In genomic region chr16:56425439-56425832, GRCh38 we compare ENCODE assay signal across 8 cellular contexts. TPM values are rescaled to one million over a fixed set of nuclear protein-coding genes. Genes with fewer than 3 reads are reported as not detected.
DNase-seq lines count a peak whose midpoint lies in the region; ATAC-seq and TF ChIP-seq lines count a peak whose summit lies in the region.

TSS of gene AMFR (minus strand) at chr16:56425545. CDS start at chr16:56425327, 218 bp downstream.

- peak; percentile 86 for DNase-seq in EH (ENCODE audit: low read depth)
- DNase-seq in amniotic epithelial cell (ENCODE audit: low read depth), result peak; percentile 72
- DNase-seq in left cardiac atrium, result peak; percentile 77
- peak; percentile 89 for DNase-seq in posterior vena cava (ENCODE audit: low spot score)
- peak; percentile 47 for DNase-seq in ureter (ENCODE audit: low spot score)

- H3K27me3 ChIP-seq in HUES6 (ENCODE audit: control insufficient read depth, insufficient read depth, low read length) (peaks cover 5% of the 10 kb centered on the region; the same call in 1 of the 2 replicates), SU-DHL-6 (ENCODE audit: low read length) (no peaks in the 10 kb centered on the region)

- intact Hi-C loops in left cardiac atrium (cut with DNase I) (no loop called here), posterior vena cava (cut with DNase I) (no loop called here)

- 0 out of 2 replicates have a peak, but pooled peaks cover 8% of the 10 kb centered on the region for H3K36me3 ChIP-seq in HUES6 (ENCODE audit: control insufficient read depth, insufficient read depth, low read length)
- peaks cover 3% of the 10 kb centered on the region; the same call in 1 of the 2 replicates for H3K36me3 ChIP-seq in SU-DHL-6 (ENCODE audit: low read length)

- no peaks in the 10 kb centered on the region for H3K9me2 ChIP-seq in SU-DHL-6 (replicated peaks; ENCODE audit: insufficient read depth, low read length)

- H3K4me3 ChIP-seq in HUES6 (ENCODE audit: low read depth, low read length) (peak within 1 kb of the TSS; percentile 89), SU-DHL-6 (ENCODE audit: insufficient read depth, low read length, poor library complexity, severe bottlenecking) (peak within 1 kb of the TSS; percentile 88)

- peak within 1 kb of the TSS; percentile 93 for H3K9ac ChIP-seq in HUES6 (ENCODE audit: low read length)
- H3K9ac ChIP-seq in SU-DHL-6 (ENCODE audit: low read length), result peak within 1 kb of the TSS; percentile 78

- H3K27ac ChIP-seq in HUES6 (ENCODE audit: low read depth, low read length), result no peak within 1 kb of the TSS; the same call in 1 of the 2 replicates
- peak within 1 kb of the TSS; percentile 91 for H3K27ac ChIP-seq in SU-DHL-6 (ENCODE audit: low read depth, low read length)

- H4K20me1 ChIP-seq in SU-DHL-6 (ENCODE audit: low read depth, low read length), result no peaks in the 10 kb centered on the region

- H3K4me1 ChIP-seq in HUES6 (ENCODE audit: control insufficient read depth, insufficient read depth, low read length), result peaks cover 27% of the 10 kb centered on the region

- peaks cover 46% of the 10 kb centered on the region for H3K79me2 ChIP-seq in SU-DHL-6 (ENCODE audit: insufficient read depth, low read length)

- no peaks in the 10 kb centered on the region for H3K9me3 ChIP-seq in HUES6 (ENCODE audit: control insufficient read depth, insufficient read depth, low read depth, low read length)
- no peaks in the 10 kb centered on the region for H3K9me3 ChIP-seq in SU-DHL-6 (ENCODE audit: insufficient read depth, low read length)

- peak; percentile 78 for ATAC-seq in GM21423 (IDR thresholded peaks at IDR 0.05; ENCODE audit: unreplicated experiment)
- peak; percentile 96 for ATAC-seq in left cardiac atrium

- no peak for TF ChIP-seq CTCF in SU-DHL-6 (IDR thresholded peaks at IDR 0.05; ENCODE audit: insufficient read depth, low read length, poor library complexity, severe bottlenecking)

- H2AFZ ChIP-seq in SU-DHL-6 (ENCODE audit: low read depth, low read length, severe bottlenecking), result peak within 1 kb of the TSS; percentile 66

- H3K4me2 ChIP-seq in SU-DHL-6 (ENCODE audit: low read depth, low read length, poor library complexity, severe bottlenecking), result peak within 1 kb of the TSS; percentile 98

- peaks cover 78% of the 10 kb centered on the region for H3F3A ChIP-seq in SU-DHL-6 (ENCODE audit: insufficient read depth)

RNA-seq across cellular contexts. Expression of gene AMFR, which starts in this region (rescaled TPM):
- total RNA-seq in left cardiac atrium, result 10 to 100 TPM; 78.6 to 94.4 TPM
- 100 to 1,000 TPM; 102 to 116 TPM for total RNA-seq in posterior vena cava
- total RNA-seq in ureter, result 97.2 TPM
